In the genomic region with DNA sequence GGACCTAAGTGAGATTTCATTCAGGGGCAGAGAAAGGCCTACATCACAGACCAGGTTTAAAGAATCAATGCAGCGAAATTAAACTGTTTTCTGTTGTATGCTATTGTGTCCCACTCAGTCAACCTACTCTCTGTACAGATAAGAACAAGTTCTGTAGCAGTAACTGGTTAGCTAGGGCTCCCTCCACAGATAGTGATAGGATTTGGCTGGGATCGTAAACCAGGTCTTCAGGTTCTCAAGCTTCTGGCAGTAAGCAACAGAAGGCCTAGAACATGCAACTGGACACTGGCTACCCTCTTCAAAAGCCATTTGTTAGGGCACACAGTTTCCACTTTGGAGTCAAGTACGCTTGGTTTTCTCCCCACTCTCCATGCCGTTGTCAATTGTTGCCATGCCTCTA, we compare ENCODE assay signal across 29 cellular contexts.
"Had no signal": no experiment of that assay in that cellular context is flagged by ENCODE, and none has a peak within 500 bp of the region (broad histone marks: within the 10 kb centered on the region; RNA-seq: fewer than 3 reads in every experiment).

No MANE protein-coding gene starts in this region.

- H3K4me3 Mint-ChIP-seq: dendritic cell treated with granulocyte-macrophage colony-stimulating factor and Interleukin-4, amounts not matched to agents 40 ng/mL and 50 ng/mL, for 4 days; effector memory CD8-positive, alpha-beta T cell; endodermal cell had no signal

- H3K4me3 ChIP-seq: colonic mucosa, coronary artery, dorsolateral prefrontal cortex, esophagus muscularis mucosa, esophagus squamous epithelium, gastrocnemius medialis, gastroesophageal sphincter, heart left ventricle, heart right ventricle had no signal

- H3K27ac Mint-ChIP-seq: dendritic cell treated with granulocyte-macrophage colony-stimulating factor and Interleukin-4, amounts not matched to agents 40 ng/mL and 50 ng/mL, for 4 days; effector memory CD8-positive, alpha-beta T cell; endodermal cell had no signal

- H3K36me3 ChIP-seq: colonic mucosa, esophagus muscularis mucosa, esophagus squamous epithelium, gastrocnemius medialis, gastroesophageal sphincter, heart left ventricle, heart right ventricle had no signal

- H3K27me3 ChIP-seq: colonic mucosa, dorsolateral prefrontal cortex, esophagus squamous epithelium, foreskin keratinocyte, gastrocnemius medialis, gastroesophageal sphincter had no signal

- H3K27ac ChIP-seq: colonic mucosa, coronary artery, dorsolateral prefrontal cortex, epithelial cell of prostate, esophagus muscularis mucosa, esophagus squamous epithelium, foreskin keratinocyte, gastrocnemius medialis, gastroesophageal sphincter, heart left ventricle, heart right ventricle had no signal

- ATAC-seq: effector memory CD8-positive, alpha-beta T cell; esophagus mucosa; foreskin keratinocyte; gastrocnemius medialis; gastroesophageal sphincter; heart left ventricle; heart right ventricle had no signal

- H3K9me3 Mint-ChIP-seq: dendritic cell treated with granulocyte-macrophage colony-stimulating factor and Interleukin-4, amounts not matched to agents 40 ng/mL and 50 ng/mL, for 4 days; effector memory CD8-positive, alpha-beta T cell; endodermal cell had no signal

- DNase-seq: colonic mucosa; cortex of kidney; dermis blood vessel endothelial cell; dorsolateral prefrontal cortex; effector CD4-positive, alpha-beta T cell; effector CD8-positive, alpha-beta T cell; effector memory CD4-positive, alpha-beta T cell; effector memory CD8-positive, alpha-beta T cell; endodermal cell; erythroblast; esophagus squamous epithelium; foreskin fibroblast; foreskin keratinocyte; foreskin melanocyte; gastrocnemius medialis; glutamatergic neuron; head of caudate nucleus; heart left ventricle; heart right ventricle had no signal

- H3K4me1 ChIP-seq: colonic mucosa, esophagus muscularis mucosa, esophagus squamous epithelium, foreskin keratinocyte, gastrocnemius medialis, gastroesophageal sphincter, heart left ventricle, heart right ventricle had no signal

- FAIRE-seq: colon, endometrium, endothelial cell of umbilical vein, frontal cortex had no signal

- H3K27me3 Mint-ChIP-seq: dendritic cell treated with granulocyte-macrophage colony-stimulating factor and Interleukin-4, amounts not matched to agents 40 ng/mL and 50 ng/mL, for 4 days had no signal

- H3K9me3 ChIP-seq: colonic mucosa, esophagus muscularis mucosa, esophagus squamous epithelium, gastrocnemius medialis, gastroesophageal sphincter, heart left ventricle, heart right ventricle had no signal
